ENCODE assay signal across 8 cellular contexts in the genomic region with DNA sequence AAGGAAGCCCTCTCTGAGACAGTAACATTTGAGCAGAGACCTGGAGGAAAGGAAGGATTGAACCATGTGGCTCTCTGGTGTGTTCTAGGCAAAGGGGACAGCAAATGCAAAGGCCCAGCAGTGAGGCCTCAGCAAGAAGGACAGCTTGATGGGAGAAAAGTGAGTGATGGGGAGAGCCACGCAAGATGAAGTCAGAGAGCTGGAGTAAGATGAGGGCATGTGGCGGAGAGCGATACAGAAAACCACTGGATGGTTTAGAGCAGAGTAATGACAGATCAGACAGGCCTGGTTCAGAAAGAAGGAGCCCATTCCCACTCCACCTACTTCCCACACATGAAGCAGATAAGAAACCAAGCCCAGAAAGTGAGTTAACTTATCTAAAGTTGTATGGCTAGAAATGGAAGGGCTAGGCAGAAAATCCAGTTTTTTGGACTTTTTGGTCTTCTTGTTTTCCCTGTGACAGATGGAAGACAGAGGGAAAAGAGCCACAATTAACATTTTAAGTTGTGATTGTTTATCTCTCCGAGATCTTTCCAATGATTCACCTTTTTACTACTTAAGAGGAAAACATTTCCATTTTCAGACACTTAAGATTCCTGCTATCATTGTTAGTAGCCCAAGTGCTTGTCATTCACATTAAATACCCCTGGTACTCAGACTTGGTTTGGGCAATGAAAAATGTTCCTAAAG. TPM values are rescaled to one million over a fixed set of nuclear protein-coding genes. Genes with fewer than 3 reads are reported as not detected.
DNase-seq lines count a peak whose midpoint lies in the region; ATAC-seq and TF ChIP-seq lines count a peak whose summit lies in the region.

No MANE protein-coding gene starts in this region.

- peaks cover 21% of the 10 kb centered on the region for H3K27me3 ChIP-seq in HUES64 (ENCODE audit: insufficient read depth, low read length)
- H3K27me3 ChIP-seq in breast epithelium, result no peaks in the 10 kb centered on the region
- H3K27me3 ChIP-seq in muscle layer of duodenum (ENCODE audit: low read depth, low read length), result no peaks in the 10 kb centered on the region

- DNase-seq in AG04449 (ENCODE audit: low read depth, low spot score) (no peak), breast epithelium (ENCODE audit: low spot score in 2 of 2) (no peak), NCI-H446 treated with DMSO at 0.1 percent for 48 hours (lab: John Stamatoyannopoulos, UW) (no peak), hypothalamus (lab: John Stamatoyannopoulos, UW) (no peak)

- intact Hi-C loops in breast epithelium (cut with DNase I; ENCODE audit: low total_unique reads), result no loop called here

- TF ChIP-seq CTCF in AG04449 (IDR thresholded peaks at IDR 0.05; ENCODE audit: insufficient read depth, low read length, missing control alignments) (no peak), breast epithelium (IDR thresholded peaks at IDR 0.05) (no peak)

- no peak overlapping the region for H3K27ac ChIP-seq in HUES64 (ENCODE audit: low read depth, low read length)
- H3K27ac ChIP-seq in breast epithelium, result peak overlapping the region in 1 of 2 donors; percentile 55
- no peak overlapping the region for H3K27ac ChIP-seq in muscle layer of duodenum (ENCODE audit: low read length)

- WGBS in HUES64, result 90% methylated on average over 4 of the region's 4 CpGs

- H3K9me3 ChIP-seq in HUES64 (ENCODE audit: insufficient read depth, low read depth, low read length), result no peaks in the 10 kb centered on the region
- no peaks in the 10 kb centered on the region for H3K9me3 ChIP-seq in breast epithelium
- no peaks in the 10 kb centered on the region for H3K9me3 ChIP-seq in muscle layer of duodenum (ENCODE audit: control insufficient read depth in 1 of 2, low read length in 2 of 2)

- H3K9ac ChIP-seq in HUES64 (ENCODE audit: low read depth, low read length), result no peak overlapping the region

- ATAC-seq in GM19467 (IDR thresholded peaks at IDR 0.05; ENCODE audit: unreplicated experiment) (no peak), GM19397 (IDR thresholded peaks at IDR 0.05; ENCODE audit: unreplicated experiment) (no peak)

- peak overlapping the region; percentile 71 for H3K4me3 ChIP-seq in AG04449 (ENCODE audit: low read depth, low read length)
- peak overlapping the region; percentile 58 for H3K4me3 ChIP-seq in HUES64 (ENCODE audit: low read length)
- peak overlapping the region; percentile 64 to 97 (median 82) for H3K4me3 ChIP-seq in breast epithelium
- H3K4me3 ChIP-seq in muscle layer of duodenum (ENCODE audit: low read depth in 1 of 2, low read length in 2 of 2), result peak overlapping the region; percentile 50 to 85

- H3K36me3 ChIP-seq in HUES64 (ENCODE audit: insufficient read depth, low read length) (no peaks in the 10 kb centered on the region), breast epithelium (no peaks in the 10 kb centered on the region), muscle layer of duodenum (ENCODE audit: control insufficient read depth in 1 of 2, insufficient read depth in 2 of 2, low read length in 2 of 2) (peaks cover 0 to 2% of the 10 kb centered on the region in 2 donors)

- CTCF ChIA-PET in AG04449 (lab: Yijun Ruan, JAX), result interaction anchor here (0.6 to 2.7 kb wide), 5 partner anchors 15 to 239 kb away, joined by 3 to 7 read pairs (median 4); no protein-coding TSS in a partner anchor

- no peak for TF ChIP-seq POLR2A in breast epithelium (IDR thresholded peaks at IDR 0.05)

- H3K4me1 ChIP-seq in HUES64 (ENCODE audit: insufficient read depth, low read length) (0 out of 2 replicates have a peak, but pooled peaks cover 7% of the 10 kb centered on the region), breast epithelium (no peaks in the 10 kb centered on the region), muscle layer of duodenum (ENCODE audit: control insufficient read depth in 1 of 2, insufficient read depth in 2 of 2, low read length in 2 of 2) (peaks cover 7 to 19% of the 10 kb centered on the region in 2 donors)

- POLR2A ChIA-PET in AG04449 (lab: Yijun Ruan, JAX), result no interaction called here

RNA-seq across cellular contexts. Expression of a gene that starts 0.7 kb away (rescaled TPM):
- 1.4 TPM for polyA plus RNA-seq in HUES64 (2013, experiment 1 of 2)
- 1.5 TPM for polyA plus RNA-seq in HUES64 (2013, experiment 2 of 2)
- total RNA-seq in breast epithelium, result 1 to 10 TPM; 2.3 to 4.0 (median 3.5) TPM

RNA-seq across cellular contexts. Expression of a gene that starts 39.5 kb away (rescaled TPM):
- polyA plus RNA-seq in HUES64 (2013, experiment 1 of 2), result not detected
- polyA plus RNA-seq in HUES64 (2013, experiment 2 of 2), result not detected
- total RNA-seq in breast epithelium, result not detected
